In the genomic region with DNA sequence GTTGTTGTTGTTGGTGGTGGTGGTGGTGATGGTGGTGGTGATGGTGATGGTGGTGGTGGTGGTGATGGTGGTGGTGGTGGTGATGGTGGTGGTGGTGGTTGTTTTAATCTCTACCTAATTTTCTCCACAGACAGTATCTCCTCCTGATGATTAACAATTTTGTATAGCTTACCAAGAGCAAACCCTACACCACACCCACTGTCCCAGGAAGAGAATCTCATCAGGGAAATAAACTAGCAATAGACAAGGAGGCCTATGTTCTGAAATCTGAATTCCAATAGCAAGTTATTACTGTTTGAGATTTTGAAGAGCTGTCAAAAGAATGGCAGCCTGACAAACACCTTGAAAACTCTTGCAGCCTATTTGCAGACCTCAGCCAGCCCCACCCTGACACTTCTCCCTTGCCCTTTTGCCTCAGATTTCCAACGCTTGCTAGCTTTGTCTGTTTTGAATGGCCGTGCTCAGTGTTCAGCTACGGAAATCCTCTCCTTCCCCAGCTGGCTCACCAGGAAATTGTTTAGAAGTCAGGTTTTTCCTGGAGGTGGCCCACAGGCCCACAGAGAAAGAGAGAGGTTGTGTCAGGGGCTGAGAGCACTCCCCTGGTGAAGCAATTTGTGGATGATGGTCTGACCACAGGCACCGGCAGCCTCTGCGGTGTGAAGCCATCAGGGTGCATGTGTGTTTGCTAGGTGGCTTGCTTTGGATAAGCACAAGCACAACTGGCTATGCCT, we compare ENCODE assay signal across 14 cellular contexts.
DNase-seq lines count a peak whose midpoint lies in the region; ATAC-seq, FAIRE-seq and TF ChIP-seq lines count a peak whose summit lies in the region.
"Had no signal": no experiment of that assay in that cellular context is flagged by ENCODE, and none has a peak within 500 bp of the region (broad histone marks: within the 10 kb centered on the region; RNA-seq: fewer than 3 reads in every experiment).

No MANE protein-coding gene starts in this region.

- in situ Hi-C loops in gastrocnemius medialis (cut with MboI; ENCODE audit: low sequenced_read_pairs in 4 of 4), result no loop called here

- ATAC-seq in left cardiac atrium (peak; percentile 39 to 48), gastrocnemius medialis (peak in 1 of 2 donors; percentile 28), GM19324 (IDR thresholded peaks at IDR 0.05; ENCODE audit: low FRiP score, unreplicated experiment) (no peak), GM21576 (IDR thresholded peaks at IDR 0.05; ENCODE audit: unreplicated experiment) (no peak)

- TF ChIP-seq CTCF in gastrocnemius medialis (IDR thresholded peaks at IDR 0.05 in 4 of 5, conservative IDR thresholded peaks at IDR 0.05 in 1 of 5), result no peak

- H3K36me3 ChIP-seq in HUES64 (ENCODE audit: insufficient read depth, low read length), result no peaks in the 10 kb centered on the region
- no peaks in the 10 kb centered on the region for H3K36me3 ChIP-seq in gastrocnemius medialis

- no peak for TF ChIP-seq POLR2A in gastrocnemius medialis (IDR thresholded peaks at IDR 0.05)

- H3K27me3 ChIP-seq in HUES64 (ENCODE audit: insufficient read depth, low read length), result no peaks in the 10 kb centered on the region
- H3K27me3 ChIP-seq in gastrocnemius medialis, result no peaks in the 10 kb centered on the region

- no peak overlapping the region for H3K9ac ChIP-seq in HUES64 (ENCODE audit: low read depth, low read length)
- H3K9ac ChIP-seq: GM23248 had no signal

- DNase-seq in NOMO-1 treated with dmso at 0.1 percent for 144 hours (lab: John Stamatoyannopoulos, UW; ENCODE audit: unreplicated experiment) (peak; percentile 32), left cardiac atrium (peak; percentile 25), gastrocnemius medialis (no peak), urothelium cell line (ENCODE audit: low spot score) (no peak)
- DNase-seq: activated B cell treated with CpG ODN at 0.5 μM for 24 hours, GM23248, NCI-H146, NCI-H748 treated with DMSO at 0.1 percent for 48 hours, substantia nigra had no signal

- H3K4me3 ChIP-seq in HUES64 (ENCODE audit: low read length) (no peak overlapping the region), gastrocnemius medialis (no peak overlapping the region)
- H3K4me3 ChIP-seq: GM23248, SK-N-MC had no signal

- H3K27ac ChIP-seq in HUES64 (ENCODE audit: low read depth, low read length) (peak overlapping the region; percentile 24; the same call in 1 of the 2 replicates), gastrocnemius medialis (peak overlapping the region in 3 of 4 donors; percentile 0 to 58 (median 1))
- H3K27ac ChIP-seq: GM23248, SK-N-MC had no signal

- intact Hi-C loops in left cardiac atrium (cut with DNase I), result no loop called here
- intact Hi-C loops in gastrocnemius medialis (cut with DNase I; ENCODE audit: low total_unique reads), result no loop called here

- H3K4me1 ChIP-seq in HUES64 (ENCODE audit: insufficient read depth, low read length) (peaks cover 28% of the 10 kb centered on the region), gastrocnemius medialis (peaks cover 10 to 25% of the 10 kb centered on the region in 2 donors)

- 54% methylated on average over 5 of the region's 5 CpGs for WGBS in HUES64

- FAIRE-seq in urothelium cell line (lab: Jason Lieb, UNC), result no peak
- FAIRE-seq: endometrium had no signal

- H3K9me3 ChIP-seq in HUES64 (ENCODE audit: insufficient read depth, low read depth, low read length), result peaks cover 5% of the 10 kb centered on the region; the same call in 1 of the 2 replicates
- no peaks in the 10 kb centered on the region for H3K9me3 ChIP-seq in gastrocnemius medialis

Comparison
In these comparisons a context has a peak if more than half of its experiments do, and no peak if none do; other contexts are left out.
1. DNase-seq: peak in NOMO-1 treated with dmso at 0.1 percent for 144 hours (single experiment) and left cardiac atrium (single experiment); none in gastrocnemius medialis (0 of 2) and urothelium cell line (single experiment).
2. ATAC-seq: peak in left cardiac atrium (2 of 2); none in GM19324 (single experiment) and GM21576 (single experiment).